In the genomic region with DNA sequence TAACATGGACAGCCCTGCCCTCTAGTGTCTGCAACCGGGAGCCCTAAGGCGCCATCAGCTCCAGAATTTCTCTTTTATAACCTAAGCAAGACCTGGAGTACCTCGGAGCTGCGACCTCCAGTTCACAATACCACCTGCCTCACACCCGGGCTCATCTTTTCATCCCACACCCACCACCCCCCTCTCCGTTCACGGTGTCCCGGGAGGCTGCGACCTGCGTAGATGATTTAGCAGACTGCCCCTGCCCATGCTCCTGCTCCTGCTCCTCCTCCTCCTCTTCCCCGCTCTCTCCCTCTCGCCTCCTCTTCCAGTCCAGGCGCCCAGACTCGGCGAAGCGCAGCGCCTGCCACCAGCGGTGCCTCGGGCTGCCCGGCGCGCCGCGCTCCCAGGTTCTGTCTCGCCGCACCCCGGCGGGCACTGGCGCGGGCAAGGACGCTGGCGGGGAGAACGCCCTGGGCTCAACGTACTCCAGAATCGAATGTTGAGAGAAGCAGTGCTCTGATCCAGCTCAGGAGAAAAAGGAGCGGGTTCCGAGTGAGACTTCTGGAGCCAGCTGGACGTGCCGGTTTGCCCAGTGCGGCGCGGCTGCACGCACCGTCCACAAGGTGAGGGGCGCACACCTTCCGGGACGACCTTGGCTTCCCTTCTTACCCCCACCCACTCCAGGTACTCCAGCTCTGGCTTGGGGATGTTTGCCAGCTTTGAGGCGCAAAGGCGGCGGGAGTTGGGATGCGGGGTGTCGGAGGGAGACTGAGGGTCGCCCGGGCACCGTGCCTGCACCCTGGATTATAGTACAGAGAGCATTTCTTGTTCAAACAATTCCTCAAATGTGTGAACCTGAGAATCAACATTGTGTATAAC, we compare ENCODE assay signal across 8 cellular contexts. TPM values are rescaled to one million over a fixed set of nuclear protein-coding genes. Genes with fewer than 3 reads are reported as not detected.
DNase-seq lines count a peak whose midpoint lies in the region; ATAC-seq and TF ChIP-seq lines count a peak whose summit lies in the region.

A gene with protein sequence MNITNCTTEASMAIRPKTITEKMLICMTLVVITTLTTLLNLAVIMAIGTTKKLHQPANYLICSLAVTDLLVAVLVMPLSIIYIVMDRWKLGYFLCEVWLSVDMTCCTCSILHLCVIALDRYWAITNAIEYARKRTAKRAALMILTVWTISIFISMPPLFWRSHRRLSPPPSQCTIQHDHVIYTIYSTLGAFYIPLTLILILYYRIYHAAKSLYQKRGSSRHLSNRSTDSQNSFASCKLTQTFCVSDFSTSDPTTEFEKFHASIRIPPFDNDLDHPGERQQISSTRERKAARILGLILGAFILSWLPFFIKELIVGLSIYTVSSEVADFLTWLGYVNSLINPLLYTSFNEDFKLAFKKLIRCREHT (plus strand): TSS at position 310 of the 861 bp plus-strand sequence. CDS start 77,807 bp downstream, outside the sequence.

- in situ Hi-C loops in Panc1 (cut with HindIII; ENCODE audit: low pct_unique_long_range_greater_than_20kb, low sequenced_read_pairs): no loop called here

- peak within 1 kb of the TSS; percentile 83 to 84 (median 84) for H3K4me3 Mint-ChIP-seq in nephron

- intact Hi-C loops in Panc1 (cut with micrococcal nuclease; ENCODE audit: unreplicated experiment): loop anchor here (5.0 to 10.0 kb wide), 3 partner anchors 80 to 1193 kb away; no protein-coding TSS in a partner anchor

- no peaks in the 10 kb centered on the region for H3K36me3 Mint-ChIP-seq in nephron (ENCODE audit: low read depth)

- H3K9me3 ChIP-seq in Panc1 (ENCODE audit: control insufficient read depth, insufficient read depth, low read depth, low read length): no peaks in the 10 kb centered on the region

- CTCF ChIA-PET in Panc1 (lab: Charles Lee): interaction anchor here (0.5 to 1.2 kb wide), 2 partner anchors 78 to 1015 kb away, joined by 3 read pairs; no protein-coding TSS in a partner anchor

- peak within 1 kb of the TSS; percentile 16 to 43 (median 22) for H3K27ac Mint-ChIP-seq in nephron

- H3K27ac ChIP-seq in Panc1 (ENCODE audit: low read length): no peak within 1 kb of the TSS

- H3K9me3 Mint-ChIP-seq in nephron: no peaks in the 10 kb centered on the region

- DNase-seq in AG20443 (ENCODE audit: low spot score) (peak; percentile 58), Panc1 (ENCODE audit: low read depth, low spot score) (no peak), epithelial cell of proximal tubule (ENCODE audit: low read depth) (no peak), LoVo (ENCODE audit: low spot score) (no peak), NCI-H187 treated with DMSO at 0.1 percent for 48 hours (lab: John Stamatoyannopoulos, UW) (no peak)

- POLR2A ChIA-PET in Panc1 (lab: Charles Lee): no interaction called here

- TF ChIP-seq CTCF in Panc1 (IDR thresholded peaks at IDR 0.05) (peak; percentile 85), epithelial cell of proximal tubule (conservative IDR thresholded peaks at IDR 0.05; ENCODE audit: low read depth, low read length) (peak; percentile 62), nephron (IDR thresholded peaks at IDR 0.05; ENCODE audit: unreplicated experiment in 3 of 3) (peak; percentile 66 to 74 (median 70))

- H3K4me3 ChIP-seq in Panc1 (ENCODE audit: low read depth in 2 of 2, low read length in 2 of 2) (peak within 1 kb of the TSS; percentile 34 to 47), epithelial cell of proximal tubule (ENCODE audit: low read depth, low read length) (peak within 1 kb of the TSS; percentile 40)

- peaks cover 28% of the 10 kb centered on the region for H3K27me3 ChIP-seq in Panc1 (ENCODE audit: control insufficient read depth, insufficient read depth, low read length)

- H3K4me1 ChIP-seq in Panc1 (ENCODE audit: control insufficient read depth, insufficient read depth, low read length): no peaks in the 10 kb centered on the region; the same call in 1 of the 2 replicates

- peaks cover 4% of the 10 kb centered on the region for H3K4me1 Mint-ChIP-seq in nephron

- no TSS peak for BruUV-seq in Panc1 (replicated peaks; lab: Mats Ljungman, UMichigan)

- peak; percentile 48 for ATAC-seq in GM18519 (IDR thresholded peaks at IDR 0.05; ENCODE audit: low FRiP score, unreplicated experiment)
- peak; percentile 54 for ATAC-seq in HG03521 (IDR thresholded peaks at IDR 0.05; ENCODE audit: unreplicated experiment)
- ATAC-seq in Panc1: peak; percentile 97

- no peaks in the 10 kb centered on the region for H3K36me3 ChIP-seq in Panc1 (ENCODE audit: control insufficient read depth, insufficient read depth, low read length)

- H3K27me3 Mint-ChIP-seq in nephron (ENCODE audit: low read depth): peaks cover 70% of the 10 kb centered on the region

RNA-seq across cellular contexts. Expression of the gene that starts here (rescaled TPM):
- total RNA-seq in Panc1 (2021; ENCODE audit: unreplicated experiment) (not detected), epithelial cell of proximal tubule (not detected in 2 replicates)
- polyA plus RNA-seq in Panc1 (2012; ENCODE audit: insufficient read length): not detected

Comparison
In these comparisons a context has a peak if more than half of its experiments do, and no peak if none do; other contexts are left out.
1. Peak in ATAC-seq and H3K4me3 ChIP-seq in Panc1; RNA of the gene not detected or under 1 TPM.